In the genomic region with DNA sequence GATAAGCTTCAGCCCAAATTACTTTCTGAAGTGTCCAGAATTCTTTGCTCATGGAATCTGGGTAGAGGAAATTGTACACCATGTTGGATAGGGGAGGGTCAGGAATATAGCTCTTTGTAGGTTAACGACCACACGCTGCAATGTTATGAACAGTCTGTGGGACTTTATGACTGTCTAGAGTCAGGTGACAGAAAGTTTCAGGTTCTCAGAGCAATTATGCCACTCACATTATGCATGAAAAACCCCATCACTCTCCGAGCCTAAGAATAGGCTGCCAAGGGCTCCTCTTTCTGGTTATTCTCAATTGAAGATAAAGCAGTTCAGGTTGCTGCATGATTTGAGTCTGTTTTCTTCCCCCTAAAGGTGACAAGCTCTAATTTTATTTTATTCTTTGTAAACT, we compare ENCODE assay signal across 15 cellular contexts.
DNase-seq lines count a peak whose midpoint lies in the region; ATAC-seq and TF ChIP-seq lines count a peak whose summit lies in the region.
"Had no signal": no experiment of that assay in that cellular context is flagged by ENCODE, and none has a peak within 500 bp of the region (broad histone marks: within the 10 kb centered on the region; RNA-seq: fewer than 3 reads in every experiment).

No MANE protein-coding gene starts in this region.

- H3K4me3 ChIP-seq in osteoblast (ENCODE audit: insufficient read depth, low read length) (no peak overlapping the region), WERI-Rb-1 (ENCODE audit: low read depth, low read length) (no peak overlapping the region), upper lobe of right lung (no peak overlapping the region)
- H3K4me3 ChIP-seq: esophagus muscularis mucosa had no signal

- H3K27ac ChIP-seq in osteoblast (ENCODE audit: low read depth, low read length) = no peak overlapping the region
- H3K27ac ChIP-seq in WERI-Rb-1 = no peak overlapping the region
- no peak overlapping the region for H3K27ac ChIP-seq in upper lobe of right lung
- H3K27ac ChIP-seq: esophagus muscularis mucosa had no signal

- peak overlapping the region; percentile 46 for H2AFZ ChIP-seq in osteoblast (ENCODE audit: low read length)

- no peak for DNase-seq in osteoblast (ENCODE audit: insufficient read length, low spot score, missing footprints)
- DNase-seq in WERI-Rb-1 = no peak
- DNase-seq in upper lobe of right lung = no peak
- DNase-seq in cortex of kidney (lab: John Stamatoyannopoulos, UW) = no peak
- DNase-seq: activated CD4-positive, alpha-beta T cell treated with anti-CD3 and anti-CD28 coated beads, Interleukin-2, amount 50 U/mL, for 4 hours; activated naive CD4-positive, alpha-beta T cell treated with anti-CD3 and anti-CD28 coated beads, Interleukin-2, amount 50 U/mL, for 16 hours; cerebellar nuclear complex; mesenchymal stem cell; NCI-H1436 treated with DMSO at 0.1 percent for 48 hours; stimulated activated naive CD4-positive, alpha-beta T cell; T-helper 1 cell had no signal

- H3K9me3 ChIP-seq in osteoblast (ENCODE audit: low read depth, low read length) (no peaks in the 10 kb centered on the region), WERI-Rb-1 (ENCODE audit: severe bottlenecking) (no peaks in the 10 kb centered on the region), upper lobe of right lung (no peaks in the 10 kb centered on the region)

- no peaks in the 10 kb centered on the region for H3K79me2 ChIP-seq in osteoblast (ENCODE audit: insufficient read depth, low read length)

- TF ChIP-seq CTCF in osteoblast (IDR thresholded peaks at IDR 0.05; ENCODE audit: extremely low read depth, low read depth, low read length) = no peak
- no peak for TF ChIP-seq CTCF in WERI-Rb-1 (IDR thresholded peaks at IDR 0.05; ENCODE audit: low read depth, low read length)
- TF ChIP-seq CTCF in upper lobe of right lung (IDR thresholded peaks at IDR 0.05) = no peak

- H3K36me3 ChIP-seq in osteoblast (ENCODE audit: insufficient read depth, low read length) (no peaks in the 10 kb centered on the region), WERI-Rb-1 (no peaks in the 10 kb centered on the region), upper lobe of right lung (no peaks in the 10 kb centered on the region)
- H3K36me3 ChIP-seq: esophagus muscularis mucosa had no signal

- peak; percentile 99 for ATAC-seq in GM19023 (IDR thresholded peaks at IDR 0.05; ENCODE audit: unreplicated experiment)
- ATAC-seq in GM21619 (IDR thresholded peaks at IDR 0.05; ENCODE audit: unreplicated experiment) = peak; percentile 94
- peak; percentile 92 for ATAC-seq in HG03066 (IDR thresholded peaks at IDR 0.05; ENCODE audit: low read depth, unreplicated experiment)
- ATAC-seq in upper lobe of right lung = no peak

- H3K4me1 ChIP-seq in osteoblast (ENCODE audit: insufficient read depth, low read length) (peaks cover 16% of the 10 kb centered on the region), upper lobe of right lung (no peaks in the 10 kb centered on the region)
- H3K4me1 ChIP-seq: esophagus muscularis mucosa had no signal

- no peaks in the 10 kb centered on the region for H4K20me1 ChIP-seq in osteoblast (ENCODE audit: insufficient read depth, low read length)

- intact Hi-C loops in upper lobe of right lung (cut with DNase I) = no loop called here

- H3K27me3 ChIP-seq in osteoblast (ENCODE audit: insufficient read depth, low read length) = no peaks in the 10 kb centered on the region
- H3K27me3 ChIP-seq in WERI-Rb-1 (ENCODE audit: insufficient read depth, low read depth, severe bottlenecking) = no peaks in the 10 kb centered on the region
- H3K27me3 ChIP-seq in upper lobe of right lung = no peaks in the 10 kb centered on the region
- H3K27me3 ChIP-seq: esophagus muscularis mucosa had no signal

- H3K4me2 ChIP-seq in osteoblast (ENCODE audit: insufficient read depth, low read length) = no peak overlapping the region
